ENCODE assay signal across 8 cellular contexts in genomic region chr12:114625294-114625851, GRCh38. TPM values are rescaled to one million over a fixed set of nuclear protein-coding genes. Genes with fewer than 3 reads are reported as not detected.
A peak's percentile ranks its signal among the peaks of the same experiment; 100 is the strongest.
DNase-seq lines count a peak whose midpoint lies in the region; ATAC-seq and TF ChIP-seq lines count a peak whose summit lies in the region.

No MANE protein-coding gene starts in this region.

- no peaks in the 10 kb centered on the region for H3K4me1 Mint-ChIP-seq in activated CD4-positive, alpha-beta T cell treated with anti-CD3 and anti-CD28 coated beads, Interleukin-2, amount 10 ng/mL, durations not matched to agents 7 days and 5 days
- no peaks in the 10 kb centered on the region for H3K4me1 Mint-ChIP-seq in T-helper 17 cell

- no peak for ATAC-seq in T-helper 17 cell

- no peak overlapping the region for H3K4me3 ChIP-seq in fibroblast of villous mesenchyme (ENCODE audit: low read depth, low read length)

- TF ChIP-seq CTCF in 22Rv1 (IDR thresholded peaks at IDR 0.05) = peak; percentile 99
- peak; percentile 91 for TF ChIP-seq CTCF in fibroblast of villous mesenchyme (IDR thresholded peaks at IDR 0.05; ENCODE audit: insufficient read depth, low read depth, low read length)

- POLR2A ChIA-PET in activated CD4-positive, alpha-beta T cell treated with anti-CD3 and anti-CD28 coated beads, Interleukin-2, amount 10 ng/mL, durations not matched to agents 7 days and 5 days (lab: Charles Lee) = no interaction called here

- CTCF ChIA-PET in activated CD4-positive, alpha-beta T cell treated with anti-CD3 and anti-CD28 coated beads, Interleukin-2, amount 10 ng/mL, durations not matched to agents 7 days and 5 days (lab: Charles Lee) = interaction anchor here (1.5 kb wide), 1 partner anchor 11 kb away, joined by 5 read pairs; no protein-coding TSS in a partner anchor

- peak overlapping the region; percentile 9; the same call in 1 of the 2 replicates for H3K27ac ChIP-seq in 22Rv1

- H3K9me3 ChIP-seq in T-helper 17 cell (ENCODE audit: control insufficient read depth, low read length, poor library complexity, severe bottlenecking) = no peaks in the 10 kb centered on the region

- H3K27me3 Mint-ChIP-seq in activated CD4-positive, alpha-beta T cell treated with anti-CD3 and anti-CD28 coated beads, Interleukin-2, amount 10 ng/mL, durations not matched to agents 7 days and 5 days = no peaks in the 10 kb centered on the region
- peaks cover 21% of the 10 kb centered on the region for H3K27me3 Mint-ChIP-seq in T-helper 17 cell

- DNase-seq in EL (peak; percentile 76), M059J (ENCODE audit: low read depth) (peak; percentile 55), fibroblast of villous mesenchyme (ENCODE audit: low read depth) (peak; percentile 84), cortex of kidney (lab: John Stamatoyannopoulos, UW) (no peak), T-helper 17 cell (no peak)
- peak; percentile 30 for DNase-seq in activated CD4-positive, alpha-beta T cell treated with anti-CD3 and anti-CD28 coated beads, Interleukin-2, amount 10 ng/mL, durations not matched to agents 7 days and 5 days
- DNase-seq in stimulated activated CD4-positive, alpha-beta T cell treated with anti-CD3 and anti-CD28 coated beads, Interleukin-15, amount 100 ng/mL, for 24 hours = peak; percentile 66

- H3K27ac Mint-ChIP-seq in activated CD4-positive, alpha-beta T cell treated with anti-CD3 and anti-CD28 coated beads, Interleukin-2, amount 10 ng/mL, durations not matched to agents 7 days and 5 days = no peak overlapping the region
- H3K27ac Mint-ChIP-seq in T-helper 17 cell = no peak overlapping the region

- no peaks in the 10 kb centered on the region for H3K36me3 Mint-ChIP-seq in activated CD4-positive, alpha-beta T cell treated with anti-CD3 and anti-CD28 coated beads, Interleukin-2, amount 10 ng/mL, durations not matched to agents 7 days and 5 days (ENCODE audit: low read depth)
- no peaks in the 10 kb centered on the region for H3K36me3 Mint-ChIP-seq in T-helper 17 cell (ENCODE audit: low read depth)

- no peak overlapping the region for H3K4me3 Mint-ChIP-seq in activated CD4-positive, alpha-beta T cell treated with anti-CD3 and anti-CD28 coated beads, Interleukin-2, amount 10 ng/mL, durations not matched to agents 7 days and 5 days
- no peak overlapping the region for H3K4me3 Mint-ChIP-seq in T-helper 17 cell

- H3K9me3 Mint-ChIP-seq in activated CD4-positive, alpha-beta T cell treated with anti-CD3 and anti-CD28 coated beads, Interleukin-2, amount 10 ng/mL, durations not matched to agents 7 days and 5 days = no peaks in the 10 kb centered on the region

RNA-seq across cellular contexts. Expression of gene TBX3, which starts 58.6 kb away (rescaled TPM):
- 50.3 and 90.4 TPM in 2 replicates for total RNA-seq in M059J (2014; rRNA removed; shearing (Covaris generic))
- total RNA-seq in activated CD4-positive, alpha-beta T cell treated with anti-CD3 and anti-CD28 coated beads, Interleukin-2, amount 10 ng/mL, durations not matched to agents 7 days and 5 days = not detected
- 109 and 114 TPM in 2 replicates for total RNA-seq in fibroblast of villous mesenchyme
- total RNA-seq in T-helper 17 cell = under 1 TPM in 1 of 2 donors, not detected in 1; 0.10 TPM

Comparison
In these comparisons a context has a peak if more than half of its experiments do, and no peak if none do; other contexts are left out.
1. DNase-seq: peak in EL (single experiment), M059J (single experiment), activated CD4-positive, alpha-beta T cell treated with anti-CD3 and anti-CD28 coated beads, Interleukin-2, amount 10 ng/mL, durations not matched to agents 7 days and 5 days (single experiment), fibroblast of villous mesenchyme (single experiment) and stimulated activated CD4-positive, alpha-beta T cell treated with anti-CD3 and anti-CD28 coated beads, Interleukin-15, amount 100 ng/mL, for 24 hours (single experiment); none in cortex of kidney (single experiment) and T-helper 17 cell (0 of 3).
2. RNA of gene TBX3, which starts 58.6 kb away (total RNA-seq): 109 to 114 TPM in fibroblast of villous mesenchyme and 50.3 to 90.4 TPM in M059J; 0.10 TPM in T-helper 17 cell and not detected in activated CD4-positive, alpha-beta T cell treated with anti-CD3 and anti-CD28 coated beads, Interleukin-2, amount 10 ng/mL, durations not matched to agents 7 days and 5 days; every median in the first group is over 10 times any median in the second.